Comparison of ENCODE assay signal across 35 cellular contexts in the genomic region with DNA sequence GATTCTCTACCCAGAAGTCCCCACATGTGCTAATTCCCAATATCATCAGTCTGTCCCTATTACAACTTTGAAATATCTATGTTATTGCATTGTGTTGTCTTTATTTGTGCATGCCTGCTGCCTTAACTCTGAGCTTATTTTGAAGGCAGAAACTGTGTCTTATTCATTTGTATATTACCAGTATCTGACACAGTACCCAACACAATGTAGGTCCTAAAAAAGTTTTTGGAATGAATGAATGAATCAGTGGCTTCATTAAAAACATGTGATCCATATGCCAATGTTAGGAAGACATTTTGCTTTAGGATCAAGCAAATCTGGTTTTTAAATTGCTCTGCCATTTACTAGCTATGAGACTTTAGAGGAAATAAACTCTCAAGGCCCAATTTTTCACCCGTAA.
"Had no signal": no experiment of that assay in that cellular context is flagged by ENCODE, and none has a peak within 500 bp of the region (broad histone marks: within the 10 kb centered on the region; RNA-seq: fewer than 3 reads in every experiment).

No MANE protein-coding gene starts in this region.

- DNase-seq: Karpas-422, Kasumi-1, MG63, MM.1S, MV-4-11, NCI-H1048, NCI-H1092, NCI-H1092 treated with DMSO at 0.1 percent for 48 hours, NCI-H1105, NCI-H1105 treated with DMSO at 0.1 percent for 48 hours, NCI-H1417, NCI-H1417 treated with DMSO at 0.1 percent for 48 hours, NCI-H1436, NCI-H1436 treated with DMSO at 0.1 percent for 48 hours, NCI-H146, NCI-H1694, NCI-H1694 treated with DMSO at 0.1 percent for 48 hours, NCI-H187, NCI-H187 treated with DMSO at 0.1 percent for 48 hours, NCI-H1930, NCI-H2029, NCI-H2029 treated with DMSO at 0.1 percent for 48 hours, NCI-H2081, NCI-H2081 treated with DMSO at 0.1 percent for 48 hours, NCI-H2107, NCI-H2171, NCI-H2171 treated with DMSO at 0.1 percent for 48 hours, NCI-H2227 treated with DMSO at 0.1 percent for 48 hours, NCI-H226, NCI-H345, NCI-H446, NCI-H446 treated with DMSO at 0.1 percent for 48 hours, NCI-H510A, NCI-H510A treated with DMSO at 0.1 percent for 48 hours, NCI-H524 had no signal

- H3K27me3 ChIP-seq: MG63 had no signal

- H3K36me3 ChIP-seq: MG63 had no signal

- H3K4me3 ChIP-seq: MG63 had no signal

- H3K9me3 ChIP-seq: MG63 had no signal
